Comparison of ENCODE assay signal across 8 cellular contexts in the genomic region with DNA sequence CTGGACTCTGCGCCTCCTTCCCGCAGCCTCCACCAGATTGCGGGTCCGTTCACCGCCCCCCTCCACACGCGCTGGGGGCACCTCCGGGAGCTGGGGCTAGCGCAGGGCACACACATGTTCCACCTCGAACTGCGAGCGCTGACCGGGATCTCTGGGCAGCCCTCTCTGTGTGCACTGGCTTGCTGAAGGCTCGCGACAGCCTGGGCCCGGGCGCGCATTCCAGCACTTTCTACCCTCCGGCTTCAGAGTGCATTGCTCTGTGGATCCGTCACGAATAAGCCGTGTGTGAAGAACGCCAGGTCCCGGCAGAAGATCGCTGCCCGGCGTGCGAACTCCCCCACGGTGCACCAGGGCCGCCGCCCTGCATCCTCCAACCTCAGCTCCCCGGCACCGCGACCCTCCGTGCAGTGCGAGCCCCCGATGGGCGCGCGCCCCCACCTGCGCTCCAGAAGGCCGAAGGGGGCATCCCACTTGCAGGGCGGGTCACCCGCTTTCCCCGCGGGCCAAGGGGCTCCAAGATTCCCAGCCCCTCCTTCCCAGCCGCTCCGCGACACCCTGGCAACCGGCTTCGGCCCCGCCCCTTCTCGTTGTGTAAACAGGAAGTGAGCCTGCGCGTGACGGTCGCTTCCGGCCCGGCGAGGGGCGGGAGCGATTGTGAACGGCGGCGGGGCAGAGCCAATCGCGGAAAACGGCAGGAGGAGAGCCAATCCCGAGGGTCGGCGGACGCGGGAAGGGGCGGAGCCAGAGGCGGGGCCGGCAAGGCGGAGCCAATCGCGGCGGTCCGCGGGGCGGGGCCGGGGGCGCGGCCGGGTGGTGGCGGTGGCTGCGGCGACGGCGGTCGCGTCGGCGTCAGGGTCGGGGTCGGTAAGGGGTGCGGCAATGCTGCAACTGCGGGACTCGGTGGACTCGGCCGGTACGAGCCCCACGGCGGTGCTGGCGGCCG.
DNase-seq lines count a peak whose midpoint lies in the region; ATAC-seq and TF ChIP-seq lines count a peak whose summit lies in the region.

A gene (plus strand): TSS at position 822 of the 943 bp plus-strand sequence. CDS start 58 bp downstream, at position 880.

- peaks cover 25% of the 10 kb centered on the region for H3K36me3 Mint-ChIP-seq in central memory CD8-positive, alpha-beta T cell (ENCODE audit: insufficient read depth)

- peak within 1 kb of the TSS; percentile 98 for H3K27ac Mint-ChIP-seq in central memory CD8-positive, alpha-beta T cell (ENCODE audit: low read depth)

- no peaks in the 10 kb centered on the region for H3K9me3 Mint-ChIP-seq in central memory CD8-positive, alpha-beta T cell

- H3K27me3 Mint-ChIP-seq in central memory CD8-positive, alpha-beta T cell, result no peaks in the 10 kb centered on the region

- ATAC-seq in GM19035 (IDR thresholded peaks at IDR 0.05; ENCODE audit: unreplicated experiment) (peak; percentile 94), HG03342 (IDR thresholded peaks at IDR 0.05; ENCODE audit: unreplicated experiment) (peak; percentile 97)
- peak; percentile 94 for ATAC-seq in activated CD4-positive, CD25-positive, alpha-beta regulatory T cell treated with anti-CD3 and anti-CD28 coated beads, Interleukin-2, amount 50 U/mL, for 24 hours
- peak; percentile 89 for ATAC-seq in central memory CD8-positive, alpha-beta T cell (replicated peaks; ENCODE audit: extremely low read depth, poor library complexity, severe bottlenecking)

- TF ChIP-seq CTCF in AG09319 (IDR thresholded peaks at IDR 0.05; ENCODE audit: low read depth, low read length), result no peak

- DNase-seq in AG09319 (ENCODE audit: extremely low read depth, low read depth) (peak; percentile 78), NCI-H446 treated with DMSO at 0.1 percent for 48 hours (lab: John Stamatoyannopoulos, UW) (peak; percentile 96), islet precursor cell (peak; percentile 99)
- peak; percentile 98 for DNase-seq in central memory CD8-positive, alpha-beta T cell (ENCODE audit: low spot score in 2 of 2)
- DNase-seq in stimulated activated CD4-positive, alpha-beta T cell treated with anti-CD3 and anti-CD28 coated beads, Interleukin-12 subunit alpha, Interleukin-12 subunit beta, amount 100 ng/mL, for 4 hours, result peak; percentile 98

- H3K4me3 Mint-ChIP-seq in central memory CD8-positive, alpha-beta T cell, result peak within 1 kb of the TSS; percentile 100

- peaks cover 52% of the 10 kb centered on the region for H3K4me1 Mint-ChIP-seq in central memory CD8-positive, alpha-beta T cell

Comparison
In these comparisons a context has a peak if more than half of its experiments do, and no peak if none do; other contexts are left out.
1. Peak in every context shown above with its lines: DNase-seq and ATAC-seq.